ENCODE assay signal across 9 cellular contexts in the genomic region with DNA sequence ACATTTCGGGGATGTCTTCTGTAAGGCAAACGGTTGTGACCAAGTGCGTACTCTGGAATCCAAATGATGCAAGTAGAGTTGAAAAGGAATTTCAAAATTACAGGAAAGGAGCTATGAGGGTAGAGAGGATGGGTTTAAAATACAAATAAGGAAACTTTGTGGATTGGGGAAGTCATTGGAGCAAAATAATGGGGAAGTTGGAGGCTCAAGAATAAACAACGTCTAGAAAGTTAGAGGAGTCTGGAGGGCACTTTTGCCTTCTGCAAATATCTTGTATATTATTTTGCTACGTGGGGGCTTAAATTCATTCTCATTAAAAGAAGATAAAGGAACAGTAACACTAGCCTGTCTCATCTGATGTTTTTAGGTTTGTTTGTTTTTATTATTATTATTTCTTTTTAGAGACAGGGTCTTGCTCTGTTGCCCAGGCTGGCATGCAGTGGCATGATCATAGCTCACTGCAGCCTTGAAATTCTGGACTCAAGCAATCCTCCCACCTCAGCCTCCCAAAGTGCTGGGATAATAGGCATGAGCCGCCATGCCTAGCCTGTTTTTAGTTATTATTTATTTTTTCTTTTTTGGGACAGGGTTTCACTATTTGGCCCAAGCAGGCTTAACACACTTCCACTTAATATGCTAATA. TPM values are rescaled to one million over a fixed set of nuclear protein-coding genes. Genes with fewer than 3 reads are reported as not detected.
A peak's percentile ranks its signal among the peaks of the same experiment; 100 is the strongest.
DNase-seq lines count a peak whose midpoint lies in the region; ATAC-seq and TF ChIP-seq lines count a peak whose summit lies in the region.
"Had no signal": no experiment of that assay in that cellular context is flagged by ENCODE, and none has a peak within 500 bp of the region (broad histone marks: within the 10 kb centered on the region; RNA-seq: fewer than 3 reads in every experiment).

No MANE protein-coding gene starts in this region.

- 0 out of 22 replicates have a peak, but pooled peaks cover 0 to under 1% (median 0%) of the 10 kb centered on the region in 11 experiments for H3K9me3 ChIP-seq in BLaER1 treated with 17β-estradiol and CSF1 and Interleukin-3, amounts not matched to agents 10 nM and 100 nM (replicated peaks in 1 of 11)
- no peaks in the 10 kb centered on the region for H3K9me3 ChIP-seq in mucosa of rectum (ENCODE audit: control insufficient read depth in 2 of 2, low read length in 2 of 2)
- no peaks in the 10 kb centered on the region for H3K9me3 ChIP-seq in testis

- H3K4me1 ChIP-seq in BLaER1 treated with 17β-estradiol and CSF1 and Interleukin-3, amounts not matched to agents 10 nM and 100 nM = peaks cover 25 to 50% (median 32%) of the 10 kb centered on the region in 10 experiments
- H3K4me1 ChIP-seq in mucosa of rectum (ENCODE audit: control insufficient read depth in 2 of 2, insufficient read depth in 2 of 2, low read length in 2 of 2) (peaks cover 0 to 3% of the 10 kb centered on the region in 2 donors), testis (peaks cover 4% of the 10 kb centered on the region)

- H4K20me1 ChIP-seq in BLaER1 treated with 17β-estradiol and CSF1 and Interleukin-3, amounts not matched to agents 10 nM and 100 nM = no peaks in the 10 kb centered on the region

- no peaks in the 10 kb centered on the region for H3K36me3 Mint-ChIP-seq in HFFc6 (ENCODE audit: low read depth)
- H3K36me3 Mint-ChIP-seq in activated T-helper 17 cell treated with anti-CD3 and anti-CD28 coated beads, Interleukin-2, amount 50 U/mL, for 72 hours (ENCODE audit: low read depth) = no peaks in the 10 kb centered on the region

- peak overlapping the region; percentile 20; the same call in 1 of the 2 replicates for H3K27ac Mint-ChIP-seq in HFFc6
- H3K27ac Mint-ChIP-seq in activated T-helper 17 cell treated with anti-CD3 and anti-CD28 coated beads, Interleukin-2, amount 50 U/mL, for 72 hours = peak overlapping the region; percentile 91

- intact Hi-C loops in testis (cut with DNase I; ENCODE audit: low total_unique reads) = no loop called here

- H3K9me3 Mint-ChIP-seq in HFFc6 = no peaks in the 10 kb centered on the region
- H3K9me3 Mint-ChIP-seq in activated T-helper 17 cell treated with anti-CD3 and anti-CD28 coated beads, Interleukin-2, amount 50 U/mL, for 72 hours = peaks cover 5% of the 10 kb centered on the region

- peak overlapping the region in 6 of 11 experiments; percentile 0 to 86 (median 58); a peak in 8 of 22 replicates for H3K27ac ChIP-seq in BLaER1 treated with 17β-estradiol and CSF1 and Interleukin-3, amounts not matched to agents 10 nM and 100 nM
- H3K27ac ChIP-seq in mucosa of rectum (ENCODE audit: low read depth in 2 of 2, low read length in 2 of 2) (peak overlapping the region; percentile 26 to 59), testis (peak overlapping the region in 1 of 2 donors; percentile 54)

- H3K27me3 ChIP-seq in BLaER1 treated with 17β-estradiol and CSF1 and Interleukin-3, amounts not matched to agents 10 nM and 100 nM = no peaks in the 10 kb centered on the region
- H3K27me3 ChIP-seq in mucosa of rectum (ENCODE audit: control insufficient read depth in 2 of 2, insufficient read depth in 2 of 2, low read length in 2 of 2) = no peaks in the 10 kb centered on the region
- H3K27me3 ChIP-seq in testis = no peaks in the 10 kb centered on the region

- peak overlapping the region in 10 of 11 experiments; percentile 22 to 82 (median 52); a peak in 18 of 22 replicates for H3K4me2 ChIP-seq in BLaER1 treated with 17β-estradiol and CSF1 and Interleukin-3, amounts not matched to agents 10 nM and 100 nM

- ATAC-seq in activated T-helper 17 cell treated with anti-CD3 and anti-CD28 coated beads, Interleukin-2, amount 50 U/mL, for 72 hours (replicated peaks) = no peak
- ATAC-seq in HG02870 (IDR thresholded peaks at IDR 0.05; ENCODE audit: unreplicated experiment) = no peak

- 82 to 83% methylated on average over 6 of the region's 6 CpGs for WGBS in testis, 2 donors

- no peak for TF ChIP-seq CTCF in HFFc6 (IDR thresholded peaks at IDR 0.05)
- no peak for TF ChIP-seq CTCF in testis (IDR thresholded peaks at IDR 0.05)

- DNase-seq in HFFc6 (no peak), testis (no peak), globus pallidus (ENCODE audit: low spot score) (no peak)
- DNase-seq in stimulated activated CD4-positive, alpha-beta T cell treated with anti-CD3 and anti-CD28 coated beads, Interleukin-4, amount 100 ng/mL, for 24 hours = no peak
- DNase-seq: DND-41 had no signal

- H3K4me3 ChIP-seq in BLaER1 treated with 17β-estradiol and CSF1 and Interleukin-3, amounts not matched to agents 10 nM and 100 nM = no peak overlapping the region
- H3K4me3 ChIP-seq in mucosa of rectum (ENCODE audit: low read length in 2 of 2) (no peak overlapping the region), testis (no peak overlapping the region)

- TF ChIP-seq POLR2A in testis (IDR thresholded peaks at IDR 0.05) = no peak

- peaks cover 2% of the 10 kb centered on the region; the same call in 1 of the 2 replicates for H3K27me3 Mint-ChIP-seq in HFFc6 (ENCODE audit: insufficient read depth)
- H3K27me3 Mint-ChIP-seq in activated T-helper 17 cell treated with anti-CD3 and anti-CD28 coated beads, Interleukin-2, amount 50 U/mL, for 72 hours = no peaks in the 10 kb centered on the region

- no peak overlapping the region for H3K4me3 Mint-ChIP-seq in HFFc6
- H3K4me3 Mint-ChIP-seq in activated T-helper 17 cell treated with anti-CD3 and anti-CD28 coated beads, Interleukin-2, amount 50 U/mL, for 72 hours = peak overlapping the region; percentile 82

- no peaks in the 10 kb centered on the region for H3K36me3 ChIP-seq in BLaER1 treated with 17β-estradiol and CSF1 and Interleukin-3, amounts not matched to agents 10 nM and 100 nM
- H3K36me3 ChIP-seq in mucosa of rectum (ENCODE audit: control insufficient read depth in 2 of 2, insufficient read depth in 2 of 2, low read length in 2 of 2) = no peaks in the 10 kb centered on the region
- H3K36me3 ChIP-seq in testis (ENCODE audit: low read depth, missing control alignments) = no peaks in the 10 kb centered on the region

- peaks cover 23% of the 10 kb centered on the region for H3K4me1 Mint-ChIP-seq in HFFc6 (ENCODE audit: low read depth)
- H3K4me1 Mint-ChIP-seq in activated T-helper 17 cell treated with anti-CD3 and anti-CD28 coated beads, Interleukin-2, amount 50 U/mL, for 72 hours = peaks cover 48% of the 10 kb centered on the region

- H3K9ac ChIP-seq in BLaER1 treated with 17β-estradiol and CSF1 and Interleukin-3, amounts not matched to agents 10 nM and 100 nM = peak overlapping the region in 4 of 11 experiments; percentile 29 to 74 (median 60); a peak in 6 of 22 replicates
- H3K9ac ChIP-seq in mucosa of rectum (ENCODE audit: low read depth in 1 of 2, low read length in 2 of 2) = no peak overlapping the region

RNA-seq across cellular contexts. Expression of a gene that starts 55.0 kb away (rescaled TPM):
- 10 to 100 TPM in 1 of 6 experiments, 1 to 10 TPM in 5; 4.5 to 17.2 (median 7.8) TPM for total RNA-seq in HFFc6 (2021; fragmentation: NEBNext Ultra II Directional; extraction: Animal tissue kit (Norgen Biotek cat#: 25700))
- 100 to 1,000 TPM; 254 to 663 TPM for total RNA-seq in activated T-helper 17 cell treated with anti-CD3 and anti-CD28 coated beads, Interleukin-2, amount 50 U/mL, for 72 hours
- 10 to 100 TPM; 12.6 to 15.2 TPM for total RNA-seq in testis
- polyA plus RNA-seq in testis (ENCODE audit: insufficient read depth, low read depth, low replicate concordance) = 25.1 TPM

Comparison
In these comparisons a context has a peak if more than half of its experiments do, and no peak if none do; other contexts are left out.
1. RNA of a gene that starts 55.0 kb away (total RNA-seq): 254 to 663 TPM in activated T-helper 17 cell treated with anti-CD3 and anti-CD28 coated beads, Interleukin-2, amount 50 U/mL, for 72 hours; 12.6 to 15.2 TPM in testis and 4.5 to 17.2 TPM in HFFc6; every median in the first group is over 10 times any median in the second.